ENCODE assay signal across 8 cellular contexts in genomic region chr4:145934434-145935047, GRCh38. TPM values are rescaled to one million over a fixed set of nuclear protein-coding genes. Genes with fewer than 3 reads are reported as not detected.
DNase-seq lines count a peak whose midpoint lies in the region; ATAC-seq and TF ChIP-seq lines count a peak whose summit lies in the region.
"Had no signal": no experiment of that assay in that cellular context is flagged by ENCODE, and none has a peak within 500 bp of the region (broad histone marks: within the 10 kb centered on the region; RNA-seq: fewer than 3 reads in every experiment).

No MANE protein-coding gene starts in this region.

- H2AFZ ChIP-seq in osteoblast (ENCODE audit: low read length) = peak overlapping the region; percentile 33

- H3K36me3 ChIP-seq in breast epithelium (no peaks in the 10 kb centered on the region), osteoblast (ENCODE audit: insufficient read depth, low read length) (no peaks in the 10 kb centered on the region)

- H3K4me1 Mint-ChIP-seq in IgD-negative memory B cell = peaks cover 43 to 52% (median 51%) of the 10 kb centered on the region in 3 donors

- TF ChIP-seq POLR2A in breast epithelium (IDR thresholded peaks at IDR 0.05) = no peak

- peak; percentile 1 for DNase-seq in EL
- no peak for DNase-seq in breast epithelium (ENCODE audit: low spot score in 2 of 2)
- no peak for DNase-seq in osteoblast (ENCODE audit: insufficient read length, low spot score, missing footprints)
- DNase-seq in T1000 (lab: John Stamatoyannopoulos, UW) = no peak
- no peak for DNase-seq in NCI-H2196 (lab: John Stamatoyannopoulos, UW; ENCODE audit: unreplicated experiment)
- DNase-seq: NCI-H1930 had no signal

- H3K4me3 Mint-ChIP-seq in IgD-negative memory B cell = peak overlapping the region; percentile 79 to 99 (median 94)

- no peak for ATAC-seq in GM18870 (IDR thresholded peaks at IDR 0.05; ENCODE audit: unreplicated experiment)

- H3K4me2 ChIP-seq in osteoblast (ENCODE audit: insufficient read depth, low read length) = no peak overlapping the region

- H3K4me3 ChIP-seq in breast epithelium (no peak overlapping the region), osteoblast (ENCODE audit: insufficient read depth, low read length) (no peak overlapping the region)

- H3K4me1 ChIP-seq in breast epithelium (no peaks in the 10 kb centered on the region), osteoblast (ENCODE audit: insufficient read depth, low read length) (peaks cover 39% of the 10 kb centered on the region)

- peaks cover 8% of the 10 kb centered on the region for H4K20me1 ChIP-seq in osteoblast (ENCODE audit: insufficient read depth, low read length)

- H3K27ac ChIP-seq in breast epithelium (peak overlapping the region; percentile 22 to 40), osteoblast (ENCODE audit: low read depth, low read length) (peak overlapping the region; percentile 46)

- H3K9me3 ChIP-seq in breast epithelium (no peaks in the 10 kb centered on the region), osteoblast (ENCODE audit: low read depth, low read length) (no peaks in the 10 kb centered on the region)

- H3K27ac Mint-ChIP-seq in IgD-negative memory B cell = peak overlapping the region; percentile 51 to 96 (median 96)

- H3K36me3 Mint-ChIP-seq in IgD-negative memory B cell = peaks cover 2% of the 10 kb centered on the region

- H3K9me3 Mint-ChIP-seq in IgD-negative memory B cell = peaks cover 0 to 3% (median 0%) of the 10 kb centered on the region in 3 donors

- H3K27me3 Mint-ChIP-seq in IgD-negative memory B cell = no peaks in the 10 kb centered on the region

- H3K27me3 ChIP-seq in breast epithelium (no peaks in the 10 kb centered on the region), osteoblast (ENCODE audit: insufficient read depth, low read length) (no peaks in the 10 kb centered on the region)

- intact Hi-C loops in breast epithelium (cut with DNase I; ENCODE audit: low total_unique reads) = no loop called here

- TF ChIP-seq CTCF in breast epithelium (IDR thresholded peaks at IDR 0.05) (no peak), osteoblast (IDR thresholded peaks at IDR 0.05; ENCODE audit: extremely low read depth, low read depth, low read length) (no peak)

- peaks cover 66% of the 10 kb centered on the region for H3K79me2 ChIP-seq in osteoblast (ENCODE audit: insufficient read depth, low read length)

RNA-seq across cellular contexts. Expression of gene ZNF827, which starts 4.1 kb away (rescaled TPM):
- polyA plus RNA-seq in IgD-negative memory B cell = 6.5 TPM
- total RNA-seq in breast epithelium (10 to 100 TPM; 18.6 to 21.1 (median 19.0) TPM), osteoblast (16.3 and 20.0 TPM in 2 replicates)
